9 cellular contexts compared by ENCODE assay signal in genomic region chr5:148910686-148911361, GRCh38.
DNase-seq lines count a peak whose midpoint lies in the region; ATAC-seq and TF ChIP-seq lines count a peak whose summit lies in the region.
"Had no signal": no experiment of that assay in that cellular context is flagged by ENCODE, and none has a peak within 500 bp of the region (broad histone marks: within the 10 kb centered on the region; RNA-seq: fewer than 3 reads in every experiment).

No MANE protein-coding gene starts in this region.

- H3K9me3 Mint-ChIP-seq in mesothelial cell of epicardium, result no peaks in the 10 kb centered on the region
- H3K9me3 Mint-ChIP-seq: CD8-positive, alpha-beta T cell had no signal

- BruUV-seq in A673 (replicated peaks; lab: Mats Ljungman, UMichigan) (no TSS peak), OCI-LY7 (replicated peaks; lab: Mats Ljungman, UMichigan) (no TSS peak)

- no peaks in the 10 kb centered on the region for H4K20me1 ChIP-seq in OCI-LY7 (ENCODE audit: insufficient read depth, low read length)

- H3K4me3 ChIP-seq in A673 (ENCODE audit: low read depth, low read length, poor library complexity, severe bottlenecking), result no peak overlapping the region
- H3K4me3 ChIP-seq in OCI-LY7 (ENCODE audit: low read depth, low read length, poor library complexity, severe bottlenecking), result no peak overlapping the region

- H3K27ac ChIP-seq in A673 (ENCODE audit: low read depth, low read length, poor library complexity, severe bottlenecking) (no peak overlapping the region), OCI-LY7 (ENCODE audit: low read depth, low read length, poor library complexity, severe bottlenecking) (no peak overlapping the region)

- no peaks in the 10 kb centered on the region for H3K27me3 ChIP-seq in A673 (replicated peaks; ENCODE audit: insufficient read depth, low read depth, low read length, poor library complexity)

- ATAC-seq in GM18520 (IDR thresholded peaks at IDR 0.05; ENCODE audit: unreplicated experiment) (no peak), GM21528 (IDR thresholded peaks at IDR 0.05; ENCODE audit: low FRiP score, unreplicated experiment) (no peak)
- ATAC-seq: CD8-positive, alpha-beta T cell had no signal

- CTCF ChIA-PET in A673 (lab: Charles Lee), result no interaction called here
- CTCF ChIA-PET in OCI-LY7 (lab: Charles Lee; ENCODE audit: unreplicated experiment), result no interaction called here

- POLR2A ChIA-PET in A673 (lab: Charles Lee; ENCODE audit: low non-redundant PET), result no interaction called here
- POLR2A ChIA-PET in OCI-LY7 (lab: Charles Lee), result interaction anchor here (0.6 kb wide), 1 partner anchor 324 kb away, joined by 3 read pairs; no protein-coding TSS in a partner anchor

- H2AFZ ChIP-seq in OCI-LY7 (ENCODE audit: low read length), result no peak overlapping the region

- H3K36me3 ChIP-seq in A673 (ENCODE audit: insufficient read depth, low read length, poor library complexity, severe bottlenecking), result no peaks in the 10 kb centered on the region
- H3K36me3 ChIP-seq in OCI-LY7 (ENCODE audit: insufficient read depth, low read length), result no peaks in the 10 kb centered on the region

- no peak overlapping the region for H3K4me2 ChIP-seq in OCI-LY7 (ENCODE audit: low read length)

- no peak overlapping the region for H3K4me3 Mint-ChIP-seq in mesothelial cell of epicardium
- H3K4me3 Mint-ChIP-seq: CD8-positive, alpha-beta T cell had no signal

- no peaks in the 10 kb centered on the region for H3K79me2 ChIP-seq in OCI-LY7 (ENCODE audit: insufficient read depth, low read depth, low read length)

- H3K9me3 ChIP-seq in A673 (ENCODE audit: low read depth, low read length, poor library complexity, severe bottlenecking) (no peaks in the 10 kb centered on the region), OCI-LY7 (ENCODE audit: low read length) (no peaks in the 10 kb centered on the region)

- no peak overlapping the region for H3K27ac Mint-ChIP-seq in mesothelial cell of epicardium
- H3K27ac Mint-ChIP-seq: CD8-positive, alpha-beta T cell had no signal

- TF ChIP-seq CTCF in A673 (conservative IDR thresholded peaks at IDR 0.05; ENCODE audit: low read depth, low read length) (no peak), mesothelial cell of epicardium (IDR thresholded peaks at IDR 0.05; ENCODE audit: unreplicated experiment) (no peak), OCI-LY7 (conservative IDR thresholded peaks at IDR 0.05; ENCODE audit: low read length) (no peak)

- intact Hi-C loops in A673 (cut with micrococcal nuclease; ENCODE audit: unreplicated experiment), result no loop called here
- intact Hi-C loops in OCI-LY7 (cut with micrococcal nuclease; ENCODE audit: unreplicated experiment), result no loop called here

- DNase-seq in A673 (ENCODE audit: low spot score) (peak; percentile 8), HT1080 (ENCODE audit: low read depth) (peak; percentile 100), amniotic stem cell (lab: John Stamatoyannopoulos, UW) (peak; percentile 27), iPS-NIHi11 (ENCODE audit: low spot score) (peak; percentile 31), mesothelial cell of epicardium (ENCODE audit: low spot score in 2 of 2, unreplicated experiment in 2 of 2) (no peak), OCI-LY7 (ENCODE audit: low spot score) (no peak)
- DNase-seq: CD8-positive, alpha-beta T cell had no signal

- H3K4me1 ChIP-seq in A673 (ENCODE audit: insufficient read depth, low read length, poor library complexity, severe bottlenecking), result peaks cover 6% of the 10 kb centered on the region
- H3K4me1 ChIP-seq in OCI-LY7 (ENCODE audit: insufficient read depth, low read length, poor library complexity, severe bottlenecking), result peaks cover 6% of the 10 kb centered on the region

- no peaks in the 10 kb centered on the region for H3K27me3 Mint-ChIP-seq in mesothelial cell of epicardium (ENCODE audit: low read depth)

- H3K9me2 ChIP-seq in OCI-LY7 (ENCODE audit: insufficient read depth, low read length), result no peaks in the 10 kb centered on the region

- peaks cover 21% of the 10 kb centered on the region for H3K4me1 Mint-ChIP-seq in mesothelial cell of epicardium

- no peaks in the 10 kb centered on the region for H3K36me3 Mint-ChIP-seq in mesothelial cell of epicardium
- H3K36me3 Mint-ChIP-seq: CD8-positive, alpha-beta T cell had no signal

Comparison
In these comparisons a context has a peak if more than half of its experiments do, and no peak if none do; other contexts are left out.
1. DNase-seq: peak in A673 (single experiment), HT1080 (single experiment), amniotic stem cell (single experiment) and iPS-NIHi11 (single experiment); none in mesothelial cell of epicardium (0 of 2) and OCI-LY7 (single experiment).